Comparison of ENCODE assay signal across 14 cellular contexts in the genomic region with DNA sequence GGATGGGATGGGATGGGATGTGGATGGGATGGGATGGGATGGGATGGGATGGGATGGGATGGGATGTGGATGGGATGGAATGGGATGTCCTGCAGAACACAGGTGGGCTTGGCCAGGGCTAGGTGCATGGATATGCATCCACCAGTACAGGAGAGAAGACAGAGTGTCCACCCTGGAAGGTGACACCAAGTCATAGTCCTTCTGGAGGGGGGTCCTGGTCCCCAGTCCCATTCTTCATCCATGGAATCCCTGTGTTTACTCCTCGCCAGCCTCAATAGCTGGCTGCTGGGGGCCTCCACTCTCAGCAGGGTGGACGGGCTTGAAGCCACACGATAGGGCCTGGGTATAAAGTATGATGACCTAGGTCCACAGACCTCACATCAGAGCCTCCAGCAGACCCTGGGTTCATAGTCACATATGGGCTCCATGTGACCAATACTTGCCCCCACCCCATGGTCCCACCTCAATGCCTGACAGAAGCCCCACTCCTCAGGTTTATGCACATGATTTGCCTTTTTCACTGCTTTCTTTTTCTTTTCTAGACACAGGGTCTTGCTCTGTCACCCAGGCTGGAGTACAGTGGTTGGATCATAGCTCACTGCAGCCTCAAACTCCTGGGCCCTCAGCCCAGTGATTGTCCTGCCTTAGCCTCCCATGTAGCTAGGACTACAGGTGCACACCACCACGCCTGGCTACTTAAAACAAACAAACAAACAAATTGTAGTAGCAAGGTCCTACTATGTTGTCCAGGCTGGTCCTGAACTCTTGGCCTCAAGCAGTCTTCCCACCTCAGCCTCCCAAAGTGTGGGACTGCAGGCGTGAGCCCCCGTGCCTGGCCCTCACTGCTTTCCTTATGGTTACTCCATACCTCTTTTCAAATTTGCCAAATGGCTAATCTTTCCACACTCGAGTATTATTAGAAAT. TPM values are rescaled to one million over a fixed set of nuclear protein-coding genes. Genes with fewer than 3 reads are reported as not detected.
DNase-seq lines count a peak whose midpoint lies in the region; ATAC-seq and TF ChIP-seq lines count a peak whose summit lies in the region.
"Had no signal": no experiment of that assay in that cellular context is flagged by ENCODE, and none has a peak within 500 bp of the region (broad histone marks: within the 10 kb centered on the region; RNA-seq: fewer than 3 reads in every experiment).

No MANE protein-coding gene starts in this region.

- no peak for TF ChIP-seq POLR2A in uterus (IDR thresholded peaks at IDR 0.05)

- no peaks in the 10 kb centered on the region for H3K36me3 ChIP-seq in uterus

- ATAC-seq in natural killer cell (peak in 2 of 3 donors; percentile 15 to 21), omental fat pad (ENCODE audit: low FRiP score) (peak; percentile 0)
- ATAC-seq in natural killer cell treated with Interleukin-12 subunit alpha and Interleukin-12 subunit beta and Interleukin-15 and Interleukin-18, amount 100 ng/mL, for 72 hours: no peak
- no peak for ATAC-seq in effector memory CD8-positive, alpha-beta T cell (replicated peaks)

- TF ChIP-seq CTCF in natural killer cell (IDR thresholded peaks at IDR 0.05) (no peak), omental fat pad (IDR thresholded peaks at IDR 0.05) (no peak), uterus (IDR thresholded peaks at IDR 0.05) (no peak)

- H3K27ac Mint-ChIP-seq in natural killer cell: peak overlapping the region; percentile 63 to 89
- H3K27ac Mint-ChIP-seq in natural killer cell treated with Interleukin-12 subunit alpha and Interleukin-12 subunit beta and Interleukin-15 and Interleukin-18, amount 100 ng/mL, for 72 hours: peak overlapping the region in 1 of 2 donors; percentile 25
- peak overlapping the region; percentile 84 to 94 for H3K27ac Mint-ChIP-seq in effector memory CD8-positive, alpha-beta T cell

- peak overlapping the region; percentile 70 to 84 for H3K27ac ChIP-seq in uterus

- H3K4me1 Mint-ChIP-seq in natural killer cell: peaks cover 27 to 37% of the 10 kb centered on the region in 2 donors
- peaks cover 12 to 24% of the 10 kb centered on the region in 2 donors for H3K4me1 Mint-ChIP-seq in natural killer cell treated with Interleukin-12 subunit alpha and Interleukin-12 subunit beta and Interleukin-15 and Interleukin-18, amount 100 ng/mL, for 72 hours (ENCODE audit: low read depth in 2 of 2)
- H3K4me1 Mint-ChIP-seq in effector memory CD8-positive, alpha-beta T cell (ENCODE audit: low read depth in 2 of 2): peaks cover 14 to 19% of the 10 kb centered on the region in 2 donors

- H3K4me3 ChIP-seq in uterus: no peak overlapping the region

- DNase-seq in natural killer cell (peak; percentile 13), omental fat pad (ENCODE audit: low spot score) (no peak), uterus (no peak), ecto neural progenitor cell (ENCODE audit: low spot score) (no peak), NCI-H2107 treated with DMSO at 0.1 percent for 48 hours (lab: John Stamatoyannopoulos, UW; ENCODE audit: unreplicated experiment) (no peak), NCI-H1694 treated with DMSO at 0.1 percent for 48 hours (lab: John Stamatoyannopoulos, UW) (no peak)
- no peak for DNase-seq in natural killer cell treated with Interleukin-12 subunit alpha and Interleukin-12 subunit beta and Interleukin-15 and Interleukin-18, amount 100 ng/mL, for 72 hours (ENCODE audit: low spot score)
- DNase-seq in effector memory CD8-positive, alpha-beta T cell: no peak
- DNase-seq: activated T-cell treated with anti-CD3 and anti-CD28 coated beads, Interleukin-2, amount 50 U/mL, for 24 hours; anterior cingulate cortex; Kasumi-1; kidney glomerular epithelial cell; NCI-H2081 treated with DMSO at 0.1 percent for 48 hours had no signal

- peaks cover 6% of the 10 kb centered on the region for H3K36me3 Mint-ChIP-seq in natural killer cell
- H3K36me3 Mint-ChIP-seq in natural killer cell treated with Interleukin-12 subunit alpha and Interleukin-12 subunit beta and Interleukin-15 and Interleukin-18, amount 100 ng/mL, for 72 hours: no peaks in the 10 kb centered on the region
- peaks cover 16% of the 10 kb centered on the region for H3K36me3 Mint-ChIP-seq in effector memory CD8-positive, alpha-beta T cell (ENCODE audit: insufficient read depth)

- H3K27me3 ChIP-seq in uterus: no peaks in the 10 kb centered on the region

- H3K9me3 ChIP-seq in uterus: no peaks in the 10 kb centered on the region

- intact Hi-C loops in natural killer cell (cut with micrococcal nuclease): no loop called here
- intact Hi-C loops in uterus (cut with DNase I; ENCODE audit: low total_unique reads): no loop called here

- peaks cover 9 to 16% of the 10 kb centered on the region in 2 donors for H3K4me1 ChIP-seq in uterus

- H3K27me3 Mint-ChIP-seq in natural killer cell (ENCODE audit: low read depth in 2 of 2): peaks cover 6 to 16% of the 10 kb centered on the region in 2 donors
- H3K27me3 Mint-ChIP-seq in natural killer cell treated with Interleukin-12 subunit alpha and Interleukin-12 subunit beta and Interleukin-15 and Interleukin-18, amount 100 ng/mL, for 72 hours: peaks cover 0 to 9% of the 10 kb centered on the region in 2 donors
- H3K27me3 Mint-ChIP-seq in effector memory CD8-positive, alpha-beta T cell: peaks cover 3 to 15% of the 10 kb centered on the region in 2 donors
- H3K27me3 Mint-ChIP-seq: activated T-cell treated with anti-CD3 and anti-CD28 coated beads, Interleukin-2, amount 50 U/mL, for 24 hours had no signal

- no peak overlapping the region for H3K4me3 Mint-ChIP-seq in natural killer cell
- H3K4me3 Mint-ChIP-seq in natural killer cell treated with Interleukin-12 subunit alpha and Interleukin-12 subunit beta and Interleukin-15 and Interleukin-18, amount 100 ng/mL, for 72 hours: no peak overlapping the region
- H3K4me3 Mint-ChIP-seq in effector memory CD8-positive, alpha-beta T cell: peak overlapping the region in 1 of 2 donors; percentile 60
- H3K4me3 Mint-ChIP-seq: activated T-cell treated with anti-CD3 and anti-CD28 coated beads, Interleukin-2, amount 50 U/mL, for 24 hours; neural crest cell had no signal

- peaks cover 0 to 2% of the 10 kb centered on the region in 2 donors for H3K9me3 Mint-ChIP-seq in natural killer cell
- no peaks in the 10 kb centered on the region for H3K9me3 Mint-ChIP-seq in natural killer cell treated with Interleukin-12 subunit alpha and Interleukin-12 subunit beta and Interleukin-15 and Interleukin-18, amount 100 ng/mL, for 72 hours
- peaks cover 6 to 10% of the 10 kb centered on the region in 2 donors for H3K9me3 Mint-ChIP-seq in effector memory CD8-positive, alpha-beta T cell
- H3K9me3 Mint-ChIP-seq: activated T-cell treated with anti-CD3 and anti-CD28 coated beads, Interleukin-2, amount 50 U/mL, for 24 hours had no signal

RNA-seq across cellular contexts. Expression of a gene that starts 39.9 kb away (rescaled TPM):
- total RNA-seq in natural killer cell: 1 to 10 TPM; 2.4 to 4.6 (median 4.1) TPM
- total RNA-seq in natural killer cell treated with Interleukin-12 subunit alpha and Interleukin-12 subunit beta and Interleukin-15 and Interleukin-18, amount 100 ng/mL, for 72 hours: 1 to 10 TPM; 6.6 to 6.9 TPM
- total RNA-seq in omental fat pad: 10 to 100 TPM in 3 of 4 donors, 1 to 10 TPM in 1; 8.1 to 93.0 (median 20.4) TPM
- 10 to 100 TPM; 10.5 to 77.9 (median 22.8) TPM for total RNA-seq in uterus

Comparison
In these comparisons a context has a peak if more than half of its experiments do, and no peak if none do; other contexts are left out.
1. ATAC-seq: peak in natural killer cell (2 of 3) and omental fat pad (single experiment); none in natural killer cell treated with Interleukin-12 subunit alpha and Interleukin-12 subunit beta and Interleukin-15 and Interleukin-18, amount 100 ng/mL, for 72 hours (0 of 2) and effector memory CD8-positive, alpha-beta T cell (single experiment).